ENCODE assay signal across 30 cellular contexts in the genomic region with DNA sequence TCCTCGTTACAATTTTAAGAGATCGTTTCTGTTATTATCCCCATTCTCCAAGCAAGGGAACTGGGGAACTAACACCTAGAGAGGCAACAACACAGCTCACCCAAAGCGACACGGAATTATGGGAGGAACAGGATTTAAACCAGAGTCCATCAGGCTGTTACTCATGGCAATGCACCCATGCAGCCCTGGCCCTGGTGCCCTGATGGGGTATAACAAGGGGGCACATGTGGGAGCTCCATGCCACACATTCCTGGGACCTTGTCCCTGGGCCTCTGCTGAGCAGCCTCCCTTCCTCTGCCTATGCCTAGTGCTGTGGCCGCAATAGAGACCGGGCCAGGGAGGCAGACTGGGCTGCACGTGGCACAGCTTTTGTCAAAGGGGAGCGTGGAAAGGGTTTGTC. TPM values are rescaled to one million over a fixed set of nuclear protein-coding genes. Genes with fewer than 3 reads are reported as not detected.
"Had no signal": no experiment of that assay in that cellular context is flagged by ENCODE, and none has a peak within 500 bp of the region (broad histone marks: within the 10 kb centered on the region; RNA-seq: fewer than 3 reads in every experiment).

No MANE protein-coding gene starts in this region.

- H3K27me3 Mint-ChIP-seq: naive thymus-derived CD8-positive, alpha-beta T cell; stimulated activated naive B cell treated with anti-CD40 and anti-IgM and Interleukin-4, amounts not matched to agents 10 μg/mL and 1 μg/mL and 100 μg/mL, for 72 hours had no signal

- H3K27ac Mint-ChIP-seq: stimulated activated naive B cell treated with anti-CD40 and anti-IgM and Interleukin-4, amounts not matched to agents 10 μg/mL and 1 μg/mL and 100 μg/mL, for 72 hours had no signal

- H3K4me3 ChIP-seq: lower lobe of right lung, right atrium auricular region, right lobe of liver, smooth muscle cell, stomach, testis, thyroid gland, transverse colon, upper lobe of left lung, vagina had no signal

- H3K27ac ChIP-seq: lower lobe of right lung, parathyroid adenoma, right atrium auricular region, right lobe of liver, stomach, testis, thyroid gland, transverse colon, upper lobe of left lung, vagina had no signal

- H3K4me3 Mint-ChIP-seq: naive thymus-derived CD8-positive, alpha-beta T cell; stimulated activated naive B cell treated with anti-CD40 and anti-IgM and Interleukin-4, amounts not matched to agents 10 μg/mL and 1 μg/mL and 100 μg/mL, for 72 hours had no signal

- ATAC-seq: left cardiac atrium; left lobe of liver; naive thymus-derived CD8-positive, alpha-beta T cell; stimulated activated naive B cell treated with anti-CD40 and anti-IgM and Interleukin-4, amounts not matched to agents 10 μg/mL and 1 μg/mL and 100 μg/mL, for 72 hours; stimulated activated naive CD8-positive, alpha-beta T cell treated with anti-CD3 and anti-CD28 coated beads, Interleukin-15, Interleukin-2, amounts not matched to agents 100 U/mL and 50 U/mL, for 24 hours had no signal

- H3K4me1 Mint-ChIP-seq: naive thymus-derived CD8-positive, alpha-beta T cell; stimulated activated naive B cell treated with anti-CD40 and anti-IgM and Interleukin-4, amounts not matched to agents 10 μg/mL and 1 μg/mL and 100 μg/mL, for 72 hours had no signal

- H3K27me3 ChIP-seq: right atrium auricular region, right lobe of liver, stomach, testis, thyroid gland, transverse colon, upper lobe of left lung, vagina had no signal

- H3K9me3 Mint-ChIP-seq: naive thymus-derived CD8-positive, alpha-beta T cell; stimulated activated naive B cell treated with anti-CD40 and anti-IgM and Interleukin-4, amounts not matched to agents 10 μg/mL and 1 μg/mL and 100 μg/mL, for 72 hours had no signal

- DNase-seq: hippocampal formation; kidney glomerular epithelial cell; left cardiac atrium; lower lobe of right lung; mammary epithelial cell; mesenchymal stem cell; naive thymus-derived CD8-positive, alpha-beta T cell; nucleus accumbens; right lobe of liver; stimulated activated CD4-positive, alpha-beta T cell treated with anti-CD3 and anti-CD28 coated beads, Interleukin-1b, Interleukin-23, amount 100 ng/mL, for 48 hours; stimulated activated CD4-positive, alpha-beta T cell treated with anti-CD3 and anti-CD28 coated beads, Interleukin-2, amount 100 ng/mL, for 48 hours; stimulated activated CD4-positive, alpha-beta T cell treated with anti-CD3 and anti-CD28 coated beads, Interleukin-4, amount 100 ng/mL, for 4 hours; stimulated activated CD8-positive, alpha-beta memory T cell treated with anti-CD3 and anti-CD28 coated beads, Interleukin-4, amount 100 ng/mL, for 48 hours; stimulated activated naive B cell treated with anti-CD40 and anti-IgM and Interleukin-4, amounts not matched to agents 10 μg/mL and 1 μg/mL and 100 μg/mL, for 72 hours; stimulated activated naive CD8-positive, alpha-beta T cell treated with anti-CD3 and anti-CD28 coated beads, Interleukin-15, Interleukin-2, amounts not matched to agents 100 U/mL and 50 U/mL, for 24 hours; stomach; testis; thyroid gland; transverse colon had no signal

- H3K36me3 Mint-ChIP-seq: naive thymus-derived CD8-positive, alpha-beta T cell had no signal

RNA-seq across cellular contexts. Expression of gene RCVRN, which starts 13.3 kb away (rescaled TPM):
- total RNA-seq: left lobe of liver; liver; lower lobe of right lung; mammary epithelial cell; naive thymus-derived CD8-positive, alpha-beta T cell; osteocyte; pulmonary artery endothelial cell; renal cortical epithelial cell; right lobe of liver; skeletal muscle tissue; thyroid gland; transverse colon had no signal
